Comparison of ENCODE assay signal across 8 cellular contexts in genomic region chr19:57664269-57665127, GRCh38. TPM values are rescaled to one million over a fixed set of nuclear protein-coding genes. Genes with fewer than 3 reads are reported as not detected.
DNase-seq lines count a peak whose midpoint lies in the region; ATAC-seq and TF ChIP-seq lines count a peak whose summit lies in the region.

No MANE protein-coding gene starts in this region.

- no peaks in the 10 kb centered on the region for H3K9me3 Mint-ChIP-seq in CD8-positive, alpha-beta T cell
- no peaks in the 10 kb centered on the region for H3K9me3 Mint-ChIP-seq in activated B cell treated with CpG ODN at 0.5 μM for 24 hours

- 4 to 9% methylated on average over 37 to 39 of the region's 64 CpGs for WGBS in upper lobe of left lung, 2 donors

- H3K27ac Mint-ChIP-seq in CD8-positive, alpha-beta T cell = no peak overlapping the region
- no peak overlapping the region for H3K27ac Mint-ChIP-seq in activated B cell treated with CpG ODN at 0.5 μM for 24 hours

- no peak for TF ChIP-seq CTCF in CD8-positive, alpha-beta T cell (IDR thresholded peaks at IDR 0.05)
- TF ChIP-seq CTCF in activated B cell treated with CpG ODN at 0.5 μM for 24 hours (IDR thresholded peaks at IDR 0.05) (no peak), fibroblast of lung (conservative IDR thresholded peaks at IDR 0.05 in 1 of 2, IDR thresholded peaks at IDR 0.05 in 1 of 2; ENCODE audit: low read depth in 1 of 2, low read length in 2 of 2) (no peak), upper lobe of left lung (IDR thresholded peaks at IDR 0.05) (no peak)

- H4K20me1 ChIP-seq in fibroblast of lung (ENCODE audit: control insufficient read depth, extremely low read depth, insufficient read depth, low read length) = no peaks in the 10 kb centered on the region

- peaks cover 5% of the 10 kb centered on the region for H3K4me1 ChIP-seq in CD8-positive, alpha-beta T cell (ENCODE audit: insufficient read depth, low read length)
- H3K4me1 ChIP-seq in HUES6 (ENCODE audit: control insufficient read depth, insufficient read depth, low read length) (peaks cover 10% of the 10 kb centered on the region), fibroblast of lung (ENCODE audit: control insufficient read depth, extremely low read depth, insufficient read depth, low read length) (no peaks in the 10 kb centered on the region), upper lobe of left lung (peaks cover 5 to 12% (median 10%) of the 10 kb centered on the region in 4 donors)

- peaks cover 9% of the 10 kb centered on the region for H3K4me1 Mint-ChIP-seq in CD8-positive, alpha-beta T cell (ENCODE audit: low read depth)
- H3K4me1 Mint-ChIP-seq in activated B cell treated with CpG ODN at 0.5 μM for 24 hours = peaks cover 5% of the 10 kb centered on the region

- H3K27me3 Mint-ChIP-seq in CD8-positive, alpha-beta T cell (ENCODE audit: low read depth) = peaks cover 49% of the 10 kb centered on the region
- H3K27me3 Mint-ChIP-seq in activated B cell treated with CpG ODN at 0.5 μM for 24 hours = peaks cover 32% of the 10 kb centered on the region

- peak overlapping the region; percentile 35 for H3K4me3 ChIP-seq in CD8-positive, alpha-beta T cell (ENCODE audit: low read depth, low read length)
- H3K4me3 ChIP-seq in HUES6 (ENCODE audit: low read depth, low read length) = peak overlapping the region; percentile 60
- H3K4me3 ChIP-seq in fibroblast of lung (replicated peaks in 1 of 4; ENCODE audit: control extremely low read depth in 1 of 4, insufficient read depth in 1 of 4, low read depth in 3 of 4, low read length in 4 of 4) = peak overlapping the region; percentile 48 to 69 (median 60)
- H3K4me3 ChIP-seq in upper lobe of left lung = peak overlapping the region; percentile 0 to 60 (median 50)

- H3K27ac ChIP-seq in CD8-positive, alpha-beta T cell (ENCODE audit: low read depth, low read length) = no peak overlapping the region
- H3K27ac ChIP-seq in HUES6 (ENCODE audit: low read depth, low read length) (no peak overlapping the region), fibroblast of lung (ENCODE audit: insufficient read depth, low read length) (no peak overlapping the region), upper lobe of left lung (peak overlapping the region in 3 of 4 donors; percentile 39 to 69 (median 60))

- no peak for TF ChIP-seq POLR2A in upper lobe of left lung (IDR thresholded peaks at IDR 0.05)

- H3K4me2 ChIP-seq in fibroblast of lung (ENCODE audit: extremely low read depth, insufficient read depth, low read length) = peak overlapping the region; percentile 77

- POLR2A ChIA-PET in CD8-positive, alpha-beta T cell (lab: Charles Lee) = no interaction called here
- POLR2A ChIA-PET in activated B cell treated with CpG ODN at 0.5 μM for 24 hours (lab: Charles Lee) = interaction anchor here (0.5 to 1.6 kb wide), 2 partner anchors 17 to 717 kb away, joined by 3 to 7 read pairs; partner anchors contain the start of gene ZNF551

- H3K9me3 ChIP-seq in CD8-positive, alpha-beta T cell (ENCODE audit: low read length) = no peaks in the 10 kb centered on the region
- H3K9me3 ChIP-seq in HUES6 (ENCODE audit: control insufficient read depth, insufficient read depth, low read depth, low read length) = no peaks in the 10 kb centered on the region
- no peaks in the 10 kb centered on the region for H3K9me3 ChIP-seq in fibroblast of lung (ENCODE audit: control insufficient read depth, insufficient read depth, low read depth, low read length)
- H3K9me3 ChIP-seq in upper lobe of left lung = no peaks in the 10 kb centered on the region

- CTCF ChIA-PET in CD8-positive, alpha-beta T cell (lab: Charles Lee) = no interaction called here
- CTCF ChIA-PET in activated B cell treated with CpG ODN at 0.5 μM for 24 hours (lab: Charles Lee) = interaction anchor here (0.9 kb wide), 1 partner anchor 199 kb away, joined by 3 read pairs; no protein-coding TSS in a partner anchor

- peak; percentile 40 for ATAC-seq in CD8-positive, alpha-beta T cell
- ATAC-seq in activated B cell treated with CpG ODN at 0.5 μM for 24 hours (ENCODE audit: low read depth) = peak; percentile 61
- ATAC-seq in upper lobe of left lung (ENCODE audit: low FRiP score in 2 of 2) = peak; percentile 49 to 91
- ATAC-seq in HG03354 (IDR thresholded peaks at IDR 0.05; ENCODE audit: poor library complexity, severe bottlenecking, unreplicated experiment) = no peak

- H3K27me3 ChIP-seq in CD8-positive, alpha-beta T cell (ENCODE audit: insufficient read depth, low read length) = peaks cover 16% of the 10 kb centered on the region
- H3K27me3 ChIP-seq in HUES6 (ENCODE audit: control insufficient read depth, insufficient read depth, low read length) = peaks cover 54% of the 10 kb centered on the region
- H3K27me3 ChIP-seq in fibroblast of lung (ENCODE audit: control insufficient read depth, insufficient read depth, low read length) = no peaks in the 10 kb centered on the region
- H3K27me3 ChIP-seq in upper lobe of left lung = no peaks in the 10 kb centered on the region

- intact Hi-C loops in CD8-positive, alpha-beta T cell (cut with DNase I, micrococcal nuclease) = no loop called here
- intact Hi-C loops in activated B cell treated with CpG ODN at 0.5 μM for 24 hours (cut with micrococcal nuclease) = no loop called here

- peak in 1 of 7 experiments; percentile 4 for DNase-seq in CD8-positive, alpha-beta T cell
- DNase-seq in activated B cell treated with CpG ODN at 0.5 μM for 24 hours (peak; percentile 22), fibroblast of lung (ENCODE audit: low read depth in 2 of 2) (peak; percentile 50 to 52), mucosa of gallbladder (ENCODE audit: low spot score) (peak; percentile 22), upper lobe of left lung (peak; percentile 31 to 87)
- no peak for DNase-seq in stimulated activated CD4-positive, alpha-beta T cell treated with anti-CD3 and anti-CD28 coated beads, Interleukin-2, amount 100 ng/mL, for 48 hours

- no peaks in the 10 kb centered on the region for H3K36me3 Mint-ChIP-seq in CD8-positive, alpha-beta T cell
- H3K36me3 Mint-ChIP-seq in activated B cell treated with CpG ODN at 0.5 μM for 24 hours (ENCODE audit: low read depth) = no peaks in the 10 kb centered on the region

- no peaks in the 10 kb centered on the region for H3K79me2 ChIP-seq in fibroblast of lung (ENCODE audit: control insufficient read depth, insufficient read depth, low read length)

- H2AFZ ChIP-seq in fibroblast of lung (ENCODE audit: low read length) = peak overlapping the region; percentile 76

- peak overlapping the region; percentile 74 for H3K4me3 Mint-ChIP-seq in CD8-positive, alpha-beta T cell
- peak overlapping the region; percentile 78 for H3K4me3 Mint-ChIP-seq in activated B cell treated with CpG ODN at 0.5 μM for 24 hours

- no peak for TF ChIP-seq EP300 in upper lobe of left lung (IDR thresholded peaks at IDR 0.05)

- no peaks in the 10 kb centered on the region for H3K36me3 ChIP-seq in CD8-positive, alpha-beta T cell (ENCODE audit: insufficient read depth, low read length)
- H3K36me3 ChIP-seq in HUES6 (ENCODE audit: control insufficient read depth, insufficient read depth, low read length) (no peaks in the 10 kb centered on the region), fibroblast of lung (ENCODE audit: control insufficient read depth, insufficient read depth, low read length) (no peaks in the 10 kb centered on the region), upper lobe of left lung (no peaks in the 10 kb centered on the region)

- H3K9ac ChIP-seq in HUES6 (ENCODE audit: low read length) = peak overlapping the region; percentile 59
- peak overlapping the region; percentile 46 for H3K9ac ChIP-seq in fibroblast of lung (ENCODE audit: insufficient read depth, low read length)

RNA-seq across cellular contexts. Expression of gene ZSCAN4, which starts 4.2 kb away (rescaled TPM):
- not detected for total RNA-seq in CD8-positive, alpha-beta T cell
- total RNA-seq in activated B cell treated with CpG ODN at 0.5 μM for 24 hours (not detected in 2 replicates), fibroblast of lung (not detected in 2 replicates), mucosa of gallbladder (not detected), upper lobe of left lung (under 1 TPM in 2 of 6 donors, not detected in 4; 0.17 to 0.49 TPM)
- not detected in 2 replicates for polyA plus RNA-seq in fibroblast of lung
- polyA plus RNA-seq in fibroblast of lung (2012) = not detected in 2 replicates
- not detected in 2 replicates for polyA minus RNA-seq in fibroblast of lung (ENCODE audit: low replicate concordance)

RNA-seq across cellular contexts. Expression of gene ZNF551, which starts 17.3 kb away (rescaled TPM):
- total RNA-seq in CD8-positive, alpha-beta T cell = 10 to 100 TPM; 18.9 to 19.1 TPM
- total RNA-seq in activated B cell treated with CpG ODN at 0.5 μM for 24 hours (20.0 and 28.6 TPM in 2 replicates), fibroblast of lung (4.8 and 4.9 TPM in 2 replicates), mucosa of gallbladder (5.3 TPM), upper lobe of left lung (10 to 100 TPM in 2 of 6 donors, 1 to 10 TPM in 4; 4.3 to 15.4 (median 7.0) TPM)
- polyA plus RNA-seq in fibroblast of lung = 3.7 and 4.8 TPM in 2 replicates
- polyA plus RNA-seq in fibroblast of lung (2012) = 1.6 and 2.5 TPM in 2 replicates
- 1.0 and 7.4 TPM in 2 replicates for polyA minus RNA-seq in fibroblast of lung (ENCODE audit: low replicate concordance)

RNA-seq across cellular contexts. Expression of gene ZNF211, which starts 31.5 kb away (rescaled TPM):
- total RNA-seq in CD8-positive, alpha-beta T cell = 10 to 100 TPM; 34.4 to 35.5 TPM
- 22.0 and 26.0 TPM in 2 replicates for total RNA-seq in activated B cell treated with CpG ODN at 0.5 μM for 24 hours
- 11.6 and 16.8 TPM in 2 replicates for total RNA-seq in fibroblast of lung
- polyA plus RNA-seq in fibroblast of lung = 5.3 and 9.1 TPM in 2 replicates
- 3.6 and 6.0 TPM in 2 replicates for polyA plus RNA-seq in fibroblast of lung (2012)
- 3.3 and 9.1 TPM in 2 replicates for polyA minus RNA-seq in fibroblast of lung (ENCODE audit: low replicate concordance)
- total RNA-seq in mucosa of gallbladder = 19.6 TPM
- total RNA-seq in upper lobe of left lung = 10 to 100 TPM in 3 of 6 donors, 1 to 10 TPM in 3; 7.1 to 16.4 (median 11.0) TPM

RNA-seq across cellular contexts. Expression of gene ZNF154, which starts 44.5 kb away (rescaled TPM):
- total RNA-seq in CD8-positive, alpha-beta T cell = 10 to 100 TPM; 15.3 to 15.7 TPM
- total RNA-seq in activated B cell treated with CpG ODN at 0.5 μM for 24 hours (23.2 and 27.9 TPM in 2 replicates), fibroblast of lung (3.3 and 6.3 TPM in 2 replicates), mucosa of gallbladder (11.7 TPM), upper lobe of left lung (1 to 10 TPM; 1.4 to 7.3 (median 2.4) TPM)
- polyA plus RNA-seq in fibroblast of lung = 1.8 and 2.7 TPM in 2 replicates
- 1.2 and 1.7 TPM in 2 replicates for polyA plus RNA-seq in fibroblast of lung (2012)
- 0.24 and 0.89 TPM in 2 replicates for polyA minus RNA-seq in fibroblast of lung (ENCODE audit: low replicate concordance)

RNA-seq across cellular contexts. Expression of gene ZNF134, which starts 50.5 kb away (rescaled TPM):
- 10 to 100 TPM; 35.2 to 36.5 TPM for total RNA-seq in CD8-positive, alpha-beta T cell
- 32.3 and 38.4 TPM in 2 replicates for total RNA-seq in activated B cell treated with CpG ODN at 0.5 μM for 24 hours
- total RNA-seq in fibroblast of lung = 22.9 and 30.6 TPM in 2 replicates
- polyA plus RNA-seq in fibroblast of lung = 9.2 and 11.7 TPM in 2 replicates
- 9.3 and 9.7 TPM in 2 replicates for polyA plus RNA-seq in fibroblast of lung (2012)
- 3.1 and 4.8 TPM in 2 replicates for polyA minus RNA-seq in fibroblast of lung (ENCODE audit: low replicate concordance)
- total RNA-seq in mucosa of gallbladder = 19.0 TPM
- total RNA-seq in upper lobe of left lung = 10 to 100 TPM; 11.5 to 18.5 (median 16.1) TPM

Comparison
In these comparisons a context has a peak if more than half of its experiments do, and no peak if none do; other contexts are left out.
1. DNase-seq: peak in activated B cell treated with CpG ODN at 0.5 μM for 24 hours (single experiment), fibroblast of lung (2 of 2), mucosa of gallbladder (single experiment) and upper lobe of left lung (2 of 2); none in stimulated activated CD4-positive, alpha-beta T cell treated with anti-CD3 and anti-CD28 coated beads, Interleukin-2, amount 100 ng/mL, for 48 hours (0 of 2).
2. H3K27ac ChIP-seq: peak in upper lobe of left lung (3 of 4); none in CD8-positive, alpha-beta T cell (single experiment), HUES6 (single experiment) and fibroblast of lung (single experiment).
3. Peak in every context shown above with its lines, with median percentiles within 50 percentile points of each other: H3K4me3 ChIP-seq.